In the genomic region with DNA sequence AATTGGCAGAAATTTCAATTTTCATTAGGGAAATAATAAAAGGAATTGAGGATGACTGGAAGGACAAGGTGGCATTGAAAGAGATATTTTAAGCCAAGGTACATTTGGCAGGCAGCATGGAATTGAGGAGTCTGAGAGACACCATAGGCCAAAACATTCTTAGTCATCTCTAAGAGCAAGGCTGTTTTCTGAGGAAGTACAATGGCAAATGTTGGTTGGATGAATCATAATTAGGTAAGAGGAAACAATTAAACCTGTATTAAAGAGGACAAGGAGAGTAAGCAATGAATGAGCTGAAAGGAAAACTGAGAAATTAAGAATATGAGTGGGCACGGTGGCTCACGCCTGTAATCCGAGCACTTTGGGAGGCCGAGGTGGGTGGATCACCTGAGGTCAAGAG, we compare ENCODE assay signal across 29 cellular contexts.
A peak's percentile ranks its signal among the peaks of the same experiment; 100 is the strongest.
DNase-seq lines count a peak whose midpoint lies in the region; ATAC-seq, FAIRE-seq and TF ChIP-seq lines count a peak whose summit lies in the region.
"Had no signal": no experiment of that assay in that cellular context is flagged by ENCODE, and none has a peak within 500 bp of the region (broad histone marks: within the 10 kb centered on the region; RNA-seq: fewer than 3 reads in every experiment).

No MANE protein-coding gene starts in this region.

- H3K27me3 ChIP-seq in HCT116 (ENCODE audit: insufficient read depth, low read length) = no peaks in the 10 kb centered on the region
- H3K27me3 ChIP-seq in endothelial cell of umbilical vein (ENCODE audit: control insufficient read depth in 2 of 2, insufficient read depth in 2 of 2, low read length in 2 of 2) = no peaks in the 10 kb centered on the region
- H3K27me3 ChIP-seq: ascending aorta, right lobe of liver, vagina had no signal

- ATAC-seq in HCT116 (no peak; the same call in 1 of the 2 replicates), HG02970 (IDR thresholded peaks at IDR 0.05; ENCODE audit: low FRiP score, unreplicated experiment) (no peak), HG02763 (IDR thresholded peaks at IDR 0.05; ENCODE audit: unreplicated experiment) (no peak)
- ATAC-seq: left colon, right lobe of liver had no signal

- H3K4me1 ChIP-seq in HCT116 (ENCODE audit: control insufficient read depth in 1 of 2, insufficient read depth in 2 of 2, low read length in 2 of 2) = peaks cover 0 to 8% of the 10 kb centered on the region in 2 experiments; a peak in 2 of 4 replicates
- no peaks in the 10 kb centered on the region for H3K4me1 ChIP-seq in endothelial cell of umbilical vein (ENCODE audit: control insufficient read depth, extremely low read depth, insufficient read depth, low read length)
- H3K4me1 ChIP-seq: ascending aorta, right lobe of liver, vagina had no signal

- POLR2A ChIA-PET in HCT116 (lab: Charles Lee) (no interaction called here), endothelial cell of umbilical vein (lab: Charles Lee) (interaction anchor here (0.6 kb wide), 1 partner anchor 14 kb away, joined by 9 read pairs; no protein-coding TSS in a partner anchor)

- RAD21 ChIA-PET in HCT116 (lab: Charles Lee; ENCODE audit: low non-redundant PET in 1 of 2, low total read pairs in 2 of 2, uncharacterized antibody in 2 of 2, unreplicated experiment in 2 of 2) = no interaction called here

- H3K9me3 ChIP-seq in HCT116 (ENCODE audit: control insufficient read depth in 1 of 2, insufficient read depth in 1 of 2, low read depth in 1 of 2, low read length in 2 of 2) (no peaks in the 10 kb centered on the region), endothelial cell of umbilical vein (replicated peaks; ENCODE audit: control insufficient read depth, insufficient read depth, low read length) (no peaks in the 10 kb centered on the region)
- H3K9me3 ChIP-seq: ascending aorta, right lobe of liver, thoracic aorta, vagina had no signal

- 0 out of 2 replicates have a peak overlapping the region, but pooled peaks have one; percentile 16 for H3K4me2 ChIP-seq in HCT116 (ENCODE audit: low read length)
- no peak overlapping the region for H3K4me2 ChIP-seq in endothelial cell of umbilical vein (ENCODE audit: insufficient read depth, low read length)

- no peak for TF ChIP-seq CTCF in HCT116 (IDR thresholded peaks at IDR 0.05 in 2 of 3, conservative IDR thresholded peaks at IDR 0.05 in 1 of 3; ENCODE audit: borderline replicate concordance in 1 of 3, insufficient read depth in 1 of 3, low read depth in 2 of 3, low read length in 2 of 3)
- no peak for TF ChIP-seq CTCF in endothelial cell of umbilical vein (IDR thresholded peaks at IDR 0.05; ENCODE audit: extremely low read depth in 1 of 2, insufficient read depth in 1 of 2, low read depth in 1 of 2, low read length in 2 of 2)

- no peak for TF ChIP-seq RAD21 in HCT116 (IDR thresholded peaks at IDR 0.05; ENCODE audit: low read depth)

- H3K9ac ChIP-seq in HCT116 (ENCODE audit: low read length) = no peak overlapping the region
- no peak overlapping the region for H3K9ac ChIP-seq in endothelial cell of umbilical vein (replicated peaks; ENCODE audit: extremely low read depth, insufficient read depth, low read length)

- H4K20me1 ChIP-seq in HCT116 (ENCODE audit: insufficient read depth) (no peaks in the 10 kb centered on the region), endothelial cell of umbilical vein (replicated peaks; ENCODE audit: control insufficient read depth, extremely low read depth, insufficient read depth, low read length) (no peaks in the 10 kb centered on the region)

- dilution Hi-C loops in endothelial cell of umbilical vein (cut with MboI; ENCODE audit: extremely low pct_ligation_motif_present, low sequenced_read_pairs) = no loop called here

- intact Hi-C loops in HCT116 (cut with micrococcal nuclease) (no loop called here), endothelial cell of umbilical vein (cut with micrococcal nuclease) (no loop called here)

- FAIRE-seq in endothelial cell of umbilical vein (lab: Jason Lieb, UNC) = no peak
- FAIRE-seq: frontal cortex, HTR-8/SVneo had no signal

- CTCF ChIA-PET in HCT116 (lab: Charles Lee) (no interaction called here), endothelial cell of umbilical vein (lab: Charles Lee) (no interaction called here)

- DNase-seq in HCT116 (ENCODE audit: low read depth, low spot score) = peak; percentile 36
- DNase-seq in RKO (ENCODE audit: low spot score) = peak; percentile 60
- DNase-seq in endothelial cell of umbilical vein (ENCODE audit: low read depth, low spot score) = no peak
- peak; percentile 78 for DNase-seq in kidney tubule cell (ENCODE audit: low spot score)
- DNase-seq in NCI-H2171 (lab: John Stamatoyannopoulos, UW) = no peak
- DNase-seq in cerebellar nuclear complex (lab: John Stamatoyannopoulos, UW) = no peak
- DNase-seq: activated CD4-positive, alpha-beta T cell treated with anti-CD3 and anti-CD28 coated beads for 4 hours; activated effector memory CD4-positive, alpha-beta T cell treated with Interleukin-2 at 50 U/mL for 16 hours; activated T-cell treated with anti-CD3 and anti-CD28 coated beads for 4 hours; CD4-positive, CD25-positive, alpha-beta regulatory T cell; erythroblast; H9; KBM-7; left colon; mesenchymal stem cell; NCI-H1436; NCI-H2081 treated with DMSO at 0.1 percent for 48 hours; NCI-H446 treated with DMSO at 0.1 percent for 48 hours; right lobe of liver; SHP77 treated with DMSO at 0.1 percent for 48 hours; stimulated activated naive CD4-positive, alpha-beta T cell had no signal

- H2AFZ ChIP-seq in HCT116 (ENCODE audit: low read depth, low read length, poor library complexity, severe bottlenecking) (peak overlapping the region; percentile 80), endothelial cell of umbilical vein (ENCODE audit: low read depth, low read length) (no peak overlapping the region)

- H3K4me3 ChIP-seq in HCT116 (replicated peaks in 1 of 2; ENCODE audit: low read depth in 1 of 2, low read length in 2 of 2) = no peak overlapping the region
- H3K4me3 ChIP-seq in endothelial cell of umbilical vein (replicated peaks in 1 of 3; ENCODE audit: insufficient read depth in 1 of 3, low read depth in 1 of 3, low read length in 3 of 3) = no peak overlapping the region
- H3K4me3 ChIP-seq: ascending aorta, right lobe of liver, thoracic aorta, vagina had no signal

- no peaks in the 10 kb centered on the region for H3K36me3 ChIP-seq in HCT116 (ENCODE audit: control insufficient read depth in 1 of 2, insufficient read depth in 2 of 2, low read length in 2 of 2)
- H3K36me3 ChIP-seq in endothelial cell of umbilical vein (ENCODE audit: control insufficient read depth in 2 of 2, extremely low read depth in 1 of 2, insufficient read depth in 2 of 2, low read length in 2 of 2) = no peaks in the 10 kb centered on the region
- H3K36me3 ChIP-seq: ascending aorta, right lobe of liver, thoracic aorta, vagina had no signal

- H3K79me2 ChIP-seq in HCT116 (ENCODE audit: insufficient read depth, low read length) = no peaks in the 10 kb centered on the region
- H3K79me2 ChIP-seq in endothelial cell of umbilical vein (ENCODE audit: control insufficient read depth, insufficient read depth, low read length) = no peaks in the 10 kb centered on the region

- TF ChIP-seq POLR2A in HCT116 (IDR thresholded peaks at IDR 0.05; ENCODE audit: borderline replicate concordance, extremely low read depth, insufficient read depth, insufficient read length) = no peak
- no peak for TF ChIP-seq POLR2A in endothelial cell of umbilical vein (IDR thresholded peaks at IDR 0.05; ENCODE audit: low read depth, low read length)

- H3K27ac ChIP-seq in HCT116 (ENCODE audit: low read depth, low read length) (no peak overlapping the region), endothelial cell of umbilical vein (ENCODE audit: insufficient read depth, low read depth, low read length) (no peak overlapping the region)
- H3K27ac ChIP-seq: ascending aorta, right lobe of liver, thoracic aorta, vagina, VCaP had no signal

- H3K9me1 ChIP-seq in endothelial cell of umbilical vein (replicated peaks; ENCODE audit: control insufficient read depth, extremely low read depth, insufficient read depth, low read length) = no peaks in the 10 kb centered on the region

- H3K9me2 ChIP-seq in HCT116 (ENCODE audit: insufficient read depth) = no peaks in the 10 kb centered on the region

- BruUV-seq in HCT116 (replicated peaks; lab: Mats Ljungman, UMichigan) (no TSS peak), endothelial cell of umbilical vein (replicated peaks; lab: Mats Ljungman, UMichigan) (no TSS peak)

TF ChIP-seq in HCT116, 20 proteins besides CTCF, POLR2A, EP300 and RAD21 (continues in another document):
- peak; percentile 59 for TF ChIP-seq SP1 (IDR thresholded peaks at IDR 0.05; ENCODE audit: low read depth)
- no peak for TF ChIP-seq YY1 (IDR thresholded peaks at IDR 0.05; ENCODE audit: extremely low read depth, insufficient replicate concordance, low read depth, low read length)
- no peak for TF ChIP-seq ZFX (IDR thresholded peaks at IDR 0.05)
- no peak for TF ChIP-seq EZH2 (IDR thresholded peaks at IDR 0.05)

TF ChIP-seq in endothelial cell of umbilical vein, 7 proteins besides CTCF, POLR2A, EP300 and RAD21:
- TF ChIP-seq, protein P1, sequence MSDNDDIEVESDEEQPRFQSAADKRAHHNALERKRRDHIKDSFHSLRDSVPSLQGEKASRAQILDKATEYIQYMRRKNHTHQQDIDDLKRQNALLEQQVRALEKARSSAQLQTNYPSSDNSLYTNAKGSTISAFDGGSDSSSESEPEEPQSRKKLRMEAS (IDR thresholded peaks at IDR 0.05; ENCODE audit: insufficient read depth, insufficient read length) = no peak
- TF ChIP-seq FOS (IDR thresholded peaks at IDR 0.05; ENCODE audit: borderline replicate concordance, insufficient read depth, low read length) = peak; percentile 47

Comparison
In these comparisons a context has a peak if more than half of its experiments do, and no peak if none do; other contexts are left out.
1. DNase-seq: peak in HCT116 (single experiment), RKO (single experiment) and kidney tubule cell (single experiment); none in endothelial cell of umbilical vein (single experiment), NCI-H2171 (single experiment) and cerebellar nuclear complex (0 of 2).